8 cellular contexts compared by ENCODE assay signal in genomic region chr11:62832346-62833234, GRCh38. TPM values are rescaled to one million over a fixed set of nuclear protein-coding genes. Genes with fewer than 3 reads are reported as not detected.
DNase-seq lines count a peak whose midpoint lies in the region; ATAC-seq and TF ChIP-seq lines count a peak whose summit lies in the region.

Gene TEX54 (minus strand): TSS chr11:62832841.

- H3K4me1 Mint-ChIP-seq in brain = peaks cover 51% of the 10 kb centered on the region

- H3K27ac Mint-ChIP-seq in brain = peak within 1 kb of the TSS; percentile 98 to 100 (median 99)

- no peak for TF ChIP-seq CTCF in AG04450 (IDR thresholded peaks at IDR 0.05; ENCODE audit: low read depth, low read length)
- TF ChIP-seq CTCF in brain (conservative IDR thresholded peaks at IDR 0.05) = no peak
- no peak for TF ChIP-seq CTCF in left lung (IDR thresholded peaks at IDR 0.05)

- H3K36me3 Mint-ChIP-seq in brain = peaks cover 49% of the 10 kb centered on the region

- H3K4me3 Mint-ChIP-seq in brain = peak within 1 kb of the TSS; percentile 93 to 98 (median 95)

- H3K4me3 ChIP-seq in AG04450 (ENCODE audit: low read depth, low read length) = peak within 1 kb of the TSS; percentile 85
- H3K4me3 ChIP-seq in HUES64 (ENCODE audit: low read length) = peak within 1 kb of the TSS; percentile 89
- H3K4me3 ChIP-seq in left lung = peak within 1 kb of the TSS; percentile 83 to 91
- H3K4me3 ChIP-seq in subcutaneous abdominal adipose tissue (ENCODE audit: low read depth in 1 of 5, low read length in 5 of 5) = peak within 1 kb of the TSS; percentile 90 to 94 (median 91)

- intact Hi-C loops in left lung (cut with DNase I) = no loop called here

- H3K27me3 ChIP-seq in AG04450 (ENCODE audit: control insufficient read depth, insufficient read depth, low read length) = no peaks in the 10 kb centered on the region
- H3K27me3 ChIP-seq in HUES64 (ENCODE audit: insufficient read depth, low read length) = no peaks in the 10 kb centered on the region
- no peaks in the 10 kb centered on the region for H3K27me3 ChIP-seq in left lung
- no peaks in the 10 kb centered on the region for H3K27me3 ChIP-seq in subcutaneous abdominal adipose tissue (ENCODE audit: control insufficient read depth in 5 of 5, insufficient read depth in 4 of 5, low read length in 5 of 5)

- H3K9me3 ChIP-seq in AG04450 (ENCODE audit: control insufficient read depth, insufficient read depth, low read length) (no peaks in the 10 kb centered on the region; the same call in 1 of the 2 replicates), HUES64 (ENCODE audit: insufficient read depth, low read depth, low read length) (no peaks in the 10 kb centered on the region), left lung (no peaks in the 10 kb centered on the region), subcutaneous abdominal adipose tissue (ENCODE audit: control insufficient read depth in 5 of 5, low read length in 5 of 5) (no peaks in the 10 kb centered on the region)

- POLR2A ChIA-PET in AG04450 (lab: Yijun Ruan, JAX) = interaction anchor here (0.6 to 2.8 kb wide), 17 partner anchors 8 to 1143 kb away, joined by 3 to 85 read pairs (median 7); partner anchors contain the start of genes C11orf98, CSKMT, HNRNPUL2 and NXF1

- DNase-seq in AG04450 (ENCODE audit: low read depth, low spot score) = no peak
- peak in 1 of 2 donors; percentile 43 for DNase-seq in left lung
- DNase-seq in NCI-H526 treated with DMSO at 0.1 percent for 48 hours (lab: John Stamatoyannopoulos, UW) = no peak

- H3K36me3 ChIP-seq in HUES64 (ENCODE audit: insufficient read depth, low read length) (peaks cover 53% of the 10 kb centered on the region), left lung (peaks cover 0 to 54% of the 10 kb centered on the region in 2 donors), subcutaneous abdominal adipose tissue (ENCODE audit: control insufficient read depth in 5 of 5, insufficient read depth in 5 of 5, low read length in 5 of 5) (peaks cover 7 to 36% (median 30%) of the 10 kb centered on the region in 5 donors)

- ATAC-seq in GM19025 (IDR thresholded peaks at IDR 0.05; ENCODE audit: low read depth, unreplicated experiment) (peak; percentile 2), left lung (peak; percentile 11), HG03039 (IDR thresholded peaks at IDR 0.05; ENCODE audit: unreplicated experiment) (no peak)

- CTCF ChIA-PET in AG04450 (lab: Charles Lee) = interaction anchor here (0.9 to 2.5 kb wide), 2 partner anchors 46 to 48 kb away, joined by 3 to 11 read pairs; no protein-coding TSS in a partner anchor

- peaks cover 13% of the 10 kb centered on the region; the same call in 1 of the 2 replicates for H3K4me1 ChIP-seq in HUES64 (ENCODE audit: insufficient read depth, low read length)
- peaks cover 8 to 65% of the 10 kb centered on the region in 2 donors for H3K4me1 ChIP-seq in left lung
- H3K4me1 ChIP-seq in subcutaneous abdominal adipose tissue (ENCODE audit: control insufficient read depth in 5 of 5, insufficient read depth in 5 of 5, low read length in 5 of 5) = peaks cover 9 to 35% (median 34%) of the 10 kb centered on the region in 5 donors

- WGBS in HUES64 = 21% methylated on average over 40 of the region's 40 CpGs

- H3K9me3 Mint-ChIP-seq in brain = peaks cover 0 to 4% (median 0%) of the 10 kb centered on the region in 5 experiments

- peak within 1 kb of the TSS; percentile 95 for H3K9ac ChIP-seq in HUES64 (ENCODE audit: low read depth, low read length)
- H3K9ac ChIP-seq in subcutaneous abdominal adipose tissue (ENCODE audit: low read length in 5 of 5) = peak within 1 kb of the TSS; percentile 92 to 99 (median 95)

- peak within 1 kb of the TSS; percentile 99 for H3K27ac ChIP-seq in AG04450 (ENCODE audit: low read depth, low read length)
- peak within 1 kb of the TSS; percentile 94 for H3K27ac ChIP-seq in HUES64 (ENCODE audit: low read depth, low read length)
- H3K27ac ChIP-seq in left lung = peak within 1 kb of the TSS; percentile 90 to 92
- H3K27ac ChIP-seq in subcutaneous abdominal adipose tissue (ENCODE audit: low read depth, low read length) = peak within 1 kb of the TSS; percentile 96

- peaks cover 17% of the 10 kb centered on the region for H3K27me3 Mint-ChIP-seq in brain

RNA-seq across cellular contexts. Expression of gene TEX54, which starts in this region (rescaled TPM):
- polyA plus RNA-seq in AG04450 (2011; rRNA removed) (not detected in 2 replicates), brain (ENCODE audit: insufficient read depth, low read depth, low replicate concordance) (not detected)
- not detected in 2 replicates for polyA minus RNA-seq in AG04450 (2011; rRNA and poly(A)+ RNA removed)
- not detected for polyA plus RNA-seq in HUES64 (2013, experiment 1 of 2)
- polyA plus RNA-seq in HUES64 (2013, experiment 2 of 2) = not detected
- total RNA-seq in left lung = not detected

Comparison
In these comparisons a context has a peak if more than half of its experiments do, and no peak if none do; other contexts are left out.
1. Peak in ATAC-seq, H3K4me3 ChIP-seq and H3K27ac ChIP-seq in left lung; RNA of the gene not detected or under 1 TPM.